24 cellular contexts compared by ENCODE assay signal in the genomic region with DNA sequence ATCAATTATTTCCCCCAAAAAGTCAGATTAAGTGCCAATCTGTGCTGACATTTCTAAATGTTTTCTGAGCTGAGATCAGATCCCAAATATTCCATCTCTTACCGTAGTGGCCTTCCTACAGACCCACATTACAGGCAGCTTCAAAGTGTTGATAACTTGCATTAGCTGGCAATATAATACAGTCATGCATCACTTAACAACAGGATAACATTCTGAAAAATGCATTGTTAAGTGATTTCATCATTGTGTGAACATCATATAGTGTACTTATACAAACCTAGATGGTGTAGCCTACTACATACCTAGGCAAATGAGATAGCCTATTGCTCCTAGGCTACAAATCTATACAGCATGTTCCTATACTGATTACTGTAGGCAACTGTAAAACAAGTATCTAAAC.
"Had no signal": no experiment of that assay in that cellular context is flagged by ENCODE, and none has a peak within 500 bp of the region (broad histone marks: within the 10 kb centered on the region; RNA-seq: fewer than 3 reads in every experiment).

No MANE protein-coding gene starts in this region.

- H3K4me3 ChIP-seq: esophagus muscularis mucosa, ovary, skin epidermis, tibial nerve had no signal

- H3K27me3 ChIP-seq: esophagus muscularis mucosa, foreskin keratinocyte, ovary, tibial nerve had no signal

- H3K9me3 ChIP-seq: esophagus muscularis mucosa, ovary, tibial nerve had no signal

- ATAC-seq: activated CD4-positive, alpha-beta T cell treated with anti-CD3 and anti-CD28 coated beads for 36 hours; activated CD8-positive, alpha-beta memory T cell treated with anti-CD3 and anti-CD28 coated beads, Interleukin-2, amount 10 ng/mL, durations not matched to agents 7 days and 5 days; activated CD8-positive, alpha-beta T cell treated with anti-CD3 and anti-CD28 coated beads, Interleukin-2, amount 10 ng/mL, durations not matched to agents 7 days and 5 days; activated naive CD8-positive, alpha-beta T cell treated with anti-CD3 and anti-CD28 coated beads, Interleukin-2, amount 50 U/mL, for 24 hours; foreskin keratinocyte; left cardiac atrium; naive thymus-derived CD4-positive, alpha-beta T cell; sciatic nerve; stimulated activated effector memory CD8-positive, alpha-beta T cell treated with anti-CD3 and anti-CD28 coated beads, Interleukin-12 subunit alpha, Interleukin-12 subunit beta, amount 100 ng/mL, for 72 hours had no signal

- DNase-seq: activated CD4-positive, alpha-beta T cell treated with anti-CD3 and anti-CD28 coated beads for 36 hours; activated CD4-positive, CD25-positive, alpha-beta regulatory T cell; activated CD8-positive, alpha-beta memory T cell treated with anti-CD3 and anti-CD28 coated beads, Interleukin-2, amount 10 ng/mL, durations not matched to agents 7 days and 5 days; activated CD8-positive, alpha-beta T cell treated with anti-CD3 and anti-CD28 coated beads, Interleukin-2, amount 10 ng/mL, durations not matched to agents 7 days and 5 days; activated naive CD8-positive, alpha-beta T cell treated with anti-CD3 and anti-CD28 coated beads, Interleukin-2, amount 50 U/mL, for 24 hours; activated T-cell treated with anti-CD3 and anti-CD28 coated beads, Interleukin-2, amount 50 U/mL, for 48 hours; anterior cingulate cortex; cerebellar nuclear complex; cortex of kidney; endodermal cell; foreskin keratinocyte; islet precursor cell; left cardiac atrium; midbrain; naive thymus-derived CD4-positive, alpha-beta T cell; ovary; retina; stimulated activated CD4-positive, alpha-beta T cell treated with anti-CD3 and anti-CD28 coated beads, Interleukin-4, amount 100 ng/mL, for 24 hours; T-helper 1 cell had no signal

- H3K36me3 ChIP-seq: ovary had no signal

- H3K27ac ChIP-seq: esophagus muscularis mucosa, foreskin keratinocyte, ovary had no signal
